Comparison of ENCODE assay signal across 27 cellular contexts in genomic region chr5:30237189-30237588, GRCh38.
"Had no signal": no experiment of that assay in that cellular context is flagged by ENCODE, and none has a peak within 500 bp of the region (broad histone marks: within the 10 kb centered on the region; RNA-seq: fewer than 3 reads in every experiment).

No MANE protein-coding gene starts in this region.

- DNase-seq: colonic mucosa; cortex of kidney; dermis blood vessel endothelial cell; dorsolateral prefrontal cortex; effector CD4-positive, alpha-beta T cell; effector CD8-positive, alpha-beta T cell; effector memory CD4-positive, alpha-beta T cell; effector memory CD8-positive, alpha-beta T cell; endodermal cell; erythroblast; esophagus squamous epithelium; foreskin fibroblast; foreskin keratinocyte; foreskin melanocyte; gastrocnemius medialis; glutamatergic neuron; head of caudate nucleus; heart left ventricle; heart right ventricle had no signal

- H3K4me3 ChIP-seq: colonic mucosa, coronary artery, dorsolateral prefrontal cortex, esophagus muscularis mucosa, esophagus squamous epithelium, gastrocnemius medialis, gastroesophageal sphincter, heart left ventricle, heart right ventricle had no signal

- H3K27ac ChIP-seq: colonic mucosa, coronary artery, dorsolateral prefrontal cortex, epithelial cell of prostate, esophagus muscularis mucosa, esophagus squamous epithelium, foreskin keratinocyte, gastrocnemius medialis, gastroesophageal sphincter, heart left ventricle, heart right ventricle had no signal

- ATAC-seq: effector memory CD8-positive, alpha-beta T cell; esophagus mucosa; foreskin keratinocyte; gastrocnemius medialis; gastroesophageal sphincter; heart left ventricle; heart right ventricle had no signal

- H3K4me1 ChIP-seq: colonic mucosa, esophagus muscularis mucosa, esophagus squamous epithelium, foreskin keratinocyte, gastrocnemius medialis, gastroesophageal sphincter, heart left ventricle, heart right ventricle had no signal

- H3K27me3 ChIP-seq: colonic mucosa, esophagus muscularis mucosa, esophagus squamous epithelium, foreskin keratinocyte, gastrocnemius medialis, heart left ventricle, heart right ventricle had no signal

- H3K36me3 ChIP-seq: colonic mucosa, esophagus muscularis mucosa, esophagus squamous epithelium, gastrocnemius medialis, gastroesophageal sphincter, heart left ventricle, heart right ventricle had no signal

- H3K9me3 ChIP-seq: colonic mucosa, esophagus muscularis mucosa, gastrocnemius medialis, gastroesophageal sphincter had no signal

- FAIRE-seq: colon, endometrium, endothelial cell of umbilical vein had no signal
